Comparison of ENCODE assay signal across 14 cellular contexts in genomic region chr7:39248041-39248692, GRCh38.
"Had no signal": no experiment of that assay in that cellular context is flagged by ENCODE, and none has a peak within 500 bp of the region (broad histone marks: within the 10 kb centered on the region; RNA-seq: fewer than 3 reads in every experiment).

No MANE protein-coding gene starts in this region.

- H3K27me3 ChIP-seq: esophagus squamous epithelium, foreskin keratinocyte, sigmoid colon, testis had no signal

- H3K4me3 ChIP-seq: esophagus squamous epithelium, heart left ventricle, prostate gland, sigmoid colon, testis had no signal

- H3K9me3 ChIP-seq: esophagus squamous epithelium, heart left ventricle, prostate gland, sigmoid colon, testis had no signal

- H3K4me1 ChIP-seq: esophagus squamous epithelium, foreskin keratinocyte, heart left ventricle, prostate gland, testis had no signal

- DNase-seq: activated effector memory CD4-positive, alpha-beta T cell treated with anti-CD3 and anti-CD28 coated beads, Interleukin-2, amount 50 U/mL, for 16 hours; amygdala; cerebellar nuclear complex; esophagus squamous epithelium; foreskin keratinocyte; heart left ventricle; natural killer cell; occipital lobe; sigmoid colon; stimulated activated CD4-positive, alpha-beta T cell treated with anti-CD3 and anti-CD28 coated beads, Interleukin-12 subunit alpha, Interleukin-12 subunit beta, amount 100 ng/mL, for 4 hours; stimulated activated naive CD4-positive, alpha-beta T cell treated with Interleukin-2 at 50 U/mL for 16 hours; T-helper 2 cell; testis had no signal

- H3K36me3 ChIP-seq: esophagus squamous epithelium, heart left ventricle, prostate gland, sigmoid colon had no signal

- H3K27ac ChIP-seq: esophagus squamous epithelium, foreskin keratinocyte, heart left ventricle, prostate gland, sigmoid colon, testis had no signal
